ENCODE assay signal across 9 cellular contexts in the genomic region with DNA sequence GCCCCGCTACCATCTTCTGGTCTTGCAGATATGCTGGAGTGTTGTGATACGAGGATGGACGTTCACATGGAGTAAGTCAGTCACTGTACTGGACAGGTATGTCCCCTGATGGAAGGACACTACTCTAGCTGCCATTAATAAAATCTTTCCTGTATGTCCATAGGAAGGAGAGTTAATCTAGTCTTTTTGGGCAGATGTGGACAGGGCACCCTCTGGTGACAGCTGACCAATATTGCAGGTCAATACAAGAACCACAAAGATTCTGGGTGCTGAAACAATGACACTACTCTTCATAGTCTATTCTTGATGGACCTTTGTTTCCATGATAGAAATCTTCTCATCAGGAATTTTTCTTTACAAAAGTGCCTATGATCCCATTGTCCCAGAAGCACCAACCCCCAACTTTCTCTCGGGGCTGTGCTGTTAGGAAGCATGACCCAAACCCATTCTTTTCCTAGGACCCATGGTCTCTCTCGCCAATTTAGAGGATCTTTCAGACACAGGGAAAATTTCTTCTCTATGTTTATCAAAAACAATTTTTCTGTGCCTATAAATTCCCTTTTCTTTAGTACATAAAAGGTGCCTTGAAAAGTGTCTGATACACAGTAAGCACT.
DNase-seq lines count a peak whose midpoint lies in the region; ATAC-seq and TF ChIP-seq lines count a peak whose summit lies in the region.
"Had no signal": no experiment of that assay in that cellular context is flagged by ENCODE, and none has a peak within 500 bp of the region (broad histone marks: within the 10 kb centered on the region; RNA-seq: fewer than 3 reads in every experiment).

No MANE protein-coding gene starts in this region.

- TF ChIP-seq CTCF in epithelial cell of esophagus (IDR thresholded peaks at IDR 0.05; ENCODE audit: insufficient read depth, low read depth, low read length, missing control alignments), result peak; percentile 70
- peak in 4 of 11 experiments; percentile 17 to 28 (median 23) for TF ChIP-seq CTCF in spleen (IDR thresholded peaks at IDR 0.05 in 8 of 11, conservative IDR thresholded peaks at IDR 0.05 in 3 of 11)

- intact Hi-C loops in spleen (cut with DNase I; ENCODE audit: low total_unique reads), result no loop called here

- peak; percentile 38 for ATAC-seq in GM18858 (IDR thresholded peaks at IDR 0.05; ENCODE audit: unreplicated experiment)
- ATAC-seq in stimulated activated effector memory CD8-positive, alpha-beta T cell treated with anti-CD3 and anti-CD28 coated beads, Interleukin-12 subunit alpha, Interleukin-12 subunit beta, amount 100 ng/mL, for 72 hours, result no peak

- no peak for TF ChIP-seq POLR2A in spleen (IDR thresholded peaks at IDR 0.05)

- no peaks in the 10 kb centered on the region for H3K9me3 ChIP-seq in spleen

- H3K27me3 ChIP-seq in spleen (replicated peaks in 1 of 7), result no peaks in the 10 kb centered on the region

- H3K36me3 ChIP-seq in spleen, result no peaks in the 10 kb centered on the region

- 81 to 87% (median 86%) methylated on average over 5 of the region's 5 CpGs for WGBS in spleen, 5 donors

- H3K36me3 Mint-ChIP-seq in stimulated activated effector memory CD8-positive, alpha-beta T cell treated with anti-CD3 and anti-CD28 coated beads, Interleukin-12 subunit alpha, Interleukin-12 subunit beta, amount 100 ng/mL, for 72 hours, result no peaks in the 10 kb centered on the region
- H3K36me3 Mint-ChIP-seq: activated naive CD4-positive, alpha-beta T cell treated with anti-CD3 and anti-CD28 coated beads, Interleukin-2, amount 50 U/mL, for 24 hours had no signal

- H3K4me1 Mint-ChIP-seq in stimulated activated effector memory CD8-positive, alpha-beta T cell treated with anti-CD3 and anti-CD28 coated beads, Interleukin-12 subunit alpha, Interleukin-12 subunit beta, amount 100 ng/mL, for 72 hours, result no peaks in the 10 kb centered on the region
- H3K4me1 Mint-ChIP-seq: activated naive CD4-positive, alpha-beta T cell treated with anti-CD3 and anti-CD28 coated beads, Interleukin-2, amount 50 U/mL, for 24 hours had no signal

- H3K4me1 ChIP-seq in spleen, result no peaks in the 10 kb centered on the region

- H3K9me3 Mint-ChIP-seq in stimulated activated effector memory CD8-positive, alpha-beta T cell treated with anti-CD3 and anti-CD28 coated beads, Interleukin-12 subunit alpha, Interleukin-12 subunit beta, amount 100 ng/mL, for 72 hours, result peaks cover 3% of the 10 kb centered on the region

- no peak overlapping the region for H3K4me3 Mint-ChIP-seq in stimulated activated effector memory CD8-positive, alpha-beta T cell treated with anti-CD3 and anti-CD28 coated beads, Interleukin-12 subunit alpha, Interleukin-12 subunit beta, amount 100 ng/mL, for 72 hours
- H3K4me3 Mint-ChIP-seq: activated naive CD4-positive, alpha-beta T cell treated with anti-CD3 and anti-CD28 coated beads, Interleukin-2, amount 50 U/mL, for 24 hours had no signal

- in situ Hi-C loops in ACHN (cut with HindIII; ENCODE audit: low pct_ligation_motif_present, low pct_unique_long_range_greater_than_20kb, low sequenced_read_pairs), result no loop called here

- H3K4me3 ChIP-seq in epithelial cell of esophagus (ENCODE audit: low read length) (no peak overlapping the region), spleen (no peak overlapping the region)

- no peak overlapping the region for H3K27ac Mint-ChIP-seq in stimulated activated effector memory CD8-positive, alpha-beta T cell treated with anti-CD3 and anti-CD28 coated beads, Interleukin-12 subunit alpha, Interleukin-12 subunit beta, amount 100 ng/mL, for 72 hours
- H3K27ac Mint-ChIP-seq: activated naive CD4-positive, alpha-beta T cell treated with anti-CD3 and anti-CD28 coated beads, Interleukin-2, amount 50 U/mL, for 24 hours had no signal

- peak; percentile 30 for DNase-seq in ACHN
- DNase-seq in NAMALWA (ENCODE audit: low spot score), result peak; percentile 39
- peak; percentile 53 for DNase-seq in epithelial cell of esophagus (ENCODE audit: low read depth)
- peak; percentile 4 for DNase-seq in smooth muscle cell of the brain vasculature (ENCODE audit: low read depth, low spot score)
- no peak for DNase-seq in stimulated activated effector memory CD8-positive, alpha-beta T cell treated with anti-CD3 and anti-CD28 coated beads, Interleukin-12 subunit alpha, Interleukin-12 subunit beta, amount 100 ng/mL, for 72 hours (ENCODE audit: low spot score in 2 of 2)
- DNase-seq in superior temporal gyrus (ENCODE audit: extremely low spot score), result no peak
- no peak for DNase-seq in spleen

- H3K27ac ChIP-seq in spleen, result no peak overlapping the region

Comparison
In these comparisons a context has a peak if more than half of its experiments do, and no peak if none do; other contexts are left out.
1. DNase-seq: peak in ACHN (single experiment), NAMALWA (single experiment), epithelial cell of esophagus (single experiment) and smooth muscle cell of the brain vasculature (single experiment); none in stimulated activated effector memory CD8-positive, alpha-beta T cell treated with anti-CD3 and anti-CD28 coated beads, Interleukin-12 subunit alpha, Interleukin-12 subunit beta, amount 100 ng/mL, for 72 hours (0 of 2), superior temporal gyrus (single experiment) and spleen (single experiment).